ENCODE assay signal across 8 cellular contexts in the genomic region with DNA sequence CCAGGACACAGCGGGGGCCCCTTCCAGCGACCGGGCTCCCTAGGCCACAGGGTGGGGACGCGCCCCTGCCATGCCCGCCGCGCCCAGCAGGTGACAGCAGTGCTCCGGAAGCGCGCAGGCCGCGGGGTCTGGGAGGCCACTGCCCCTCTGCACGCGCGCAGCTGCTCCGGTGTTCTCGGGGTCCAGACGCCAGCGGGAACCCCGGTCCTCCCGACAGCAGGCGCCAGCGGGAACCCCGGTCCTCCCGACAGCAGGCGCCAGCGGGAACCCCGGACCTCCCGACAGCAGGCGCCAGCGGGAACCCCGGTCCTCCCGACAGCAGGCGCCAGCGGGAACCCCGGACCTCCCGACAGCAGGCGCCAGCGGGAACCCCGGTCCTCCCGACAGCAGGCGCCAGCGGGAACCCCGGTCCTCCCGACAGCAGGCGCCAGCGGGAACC. TPM values are rescaled to one million over a fixed set of nuclear protein-coding genes. Genes with fewer than 3 reads are reported as not detected.
A peak's percentile ranks its signal among the peaks of the same experiment; 100 is the strongest.
DNase-seq lines count a peak whose midpoint lies in the region; ATAC-seq, FAIRE-seq and TF ChIP-seq lines count a peak whose summit lies in the region.
"Not testable (repeated sequence)": the region's sequence is repeated elsewhere in the genome, so short reads cannot be mapped to it uniquely, and the experiment has no call there.

No MANE protein-coding gene starts in this region.

- H3K36me3 ChIP-seq in bronchial epithelial cell (ENCODE audit: control insufficient read depth, insufficient read depth, low read length); skeletal muscle satellite cell (ENCODE audit: insufficient read depth, low read length): not testable (repeated sequence)

- DNase-seq in ACHN (peak; percentile 69), NCI-H345 (lab: John Stamatoyannopoulos, UW) (peak; percentile 53), iPS-NIHi11 (ENCODE audit: low spot score) (peak; percentile 93)
- DNase-seq in activated CD4-positive, alpha-beta T cell treated with anti-CD3 and anti-CD28 coated beads for 48 hours: peak; percentile 69
- not testable (repeated sequence) for DNase-seq in bronchial epithelial cell (ENCODE audit: low read depth)

- ATAC-seq in GM18508 (IDR thresholded peaks at IDR 0.05; ENCODE audit: insufficient read depth, unreplicated experiment) (peak; percentile 54), HG03039 (IDR thresholded peaks at IDR 0.05; ENCODE audit: unreplicated experiment) (peak; percentile 63)

- peak; percentile 86 for TF ChIP-seq CTCF in bronchial epithelial cell (IDR thresholded peaks at IDR 0.05; ENCODE audit: insufficient read depth, low read length, severe bottlenecking)

- not testable (repeated sequence) for FAIRE-seq in bronchial epithelial cell (lab: Jason Lieb, UNC)

- H3K4me1 ChIP-seq in skeletal muscle satellite cell (ENCODE audit: control insufficient read depth, insufficient read depth, low read length): peaks cover 22% of the 10 kb centered on the region

- H3K9me3 ChIP-seq in skeletal muscle satellite cell (replicated peaks; ENCODE audit: low read length): not testable (repeated sequence)

- not testable (repeated sequence) for H3K27me3 ChIP-seq in bronchial epithelial cell (ENCODE audit: control insufficient read depth, insufficient read depth, low read length)
- peaks cover 20% of the 10 kb centered on the region for H3K27me3 ChIP-seq in skeletal muscle satellite cell (ENCODE audit: control insufficient read depth, insufficient read depth, low read length)

- H3K4me3 ChIP-seq in bronchial epithelial cell (ENCODE audit: low read depth, low read length) (peak overlapping the region; percentile 17), skeletal muscle satellite cell (ENCODE audit: low read length) (peak overlapping the region; percentile 58)

- in situ Hi-C loops in ACHN (cut with HindIII; ENCODE audit: low pct_ligation_motif_present, low pct_unique_long_range_greater_than_20kb, low sequenced_read_pairs): not testable (repeated sequence)

- H3K4me2 ChIP-seq in skeletal muscle satellite cell (ENCODE audit: low read length): peak overlapping the region; percentile 74

- peak overlapping the region; percentile 50 for H3K9ac ChIP-seq in skeletal muscle satellite cell (ENCODE audit: low read depth, low read length)

RNA-seq across cellular contexts. Expression of gene GET4, which starts 32.6 kb away (rescaled TPM):
- total RNA-seq in bronchial epithelial cell: 44.5 and 52.1 TPM in 2 replicates
- total RNA-seq in skeletal muscle satellite cell (2012; rRNA removed): 16.7 and 17.5 TPM in 2 replicates

RNA-seq across cellular contexts. Expression of gene ADAP1, which starts 45.5 kb away (rescaled TPM):
- 26.9 and 45.3 TPM in 2 replicates for total RNA-seq in bronchial epithelial cell
- total RNA-seq in skeletal muscle satellite cell (2012; rRNA removed): 1.0 and 1.7 TPM in 2 replicates
